11 cellular contexts compared by ENCODE assay signal in genomic region chr3:130255442-130255841, GRCh38.
"Had no signal": no experiment of that assay in that cellular context is flagged by ENCODE, and none has a peak within 500 bp of the region (broad histone marks: within the 10 kb centered on the region; RNA-seq: fewer than 3 reads in every experiment).

No MANE protein-coding gene starts in this region.

- H3K36me3 ChIP-seq: HAP-1 had no signal

- H3K9me3 ChIP-seq: HAP-1 had no signal

- H3K4me1 ChIP-seq: HAP-1 had no signal

- FAIRE-seq: H1, H54 had no signal

- H3K9ac ChIP-seq: GM23248 had no signal

- H2AFZ ChIP-seq: GM23248, GM23338 had no signal

- H3K27ac ChIP-seq: GM23248 had no signal

- H3K4me3 ChIP-seq: GM23248, GM23338, HAP-1 had no signal

- H3K4me2 ChIP-seq: GM23338 had no signal

- ATAC-seq: GM23338, HCT116 had no signal

- DNase-seq: GM23248, GOT3, H7, H9, HCEC 1CT, HFFc6 had no signal
